In the genomic region with DNA sequence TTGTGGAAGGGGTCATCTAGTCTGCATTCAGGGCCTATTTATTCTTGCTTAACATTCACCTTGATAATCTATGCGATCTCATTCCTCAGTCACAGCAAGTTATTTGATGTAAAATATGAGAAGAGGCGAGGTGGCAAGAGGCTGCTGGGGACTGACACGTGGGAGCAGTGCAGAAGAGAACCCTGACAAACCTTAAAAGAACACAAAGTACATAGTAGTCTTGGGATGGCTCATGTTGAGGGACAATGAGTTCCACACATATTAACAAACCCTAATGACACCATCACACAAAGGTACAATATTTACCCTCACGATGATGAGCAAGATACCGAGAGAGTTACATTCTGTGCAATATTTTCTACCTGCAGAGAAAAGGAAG, we compare ENCODE assay signal across 11 cellular contexts. TPM values are rescaled to one million over a fixed set of nuclear protein-coding genes. Genes with fewer than 3 reads are reported as not detected.
DNase-seq lines count a peak whose midpoint lies in the region; ATAC-seq, FAIRE-seq and TF ChIP-seq lines count a peak whose summit lies in the region.
"Had no signal": no experiment of that assay in that cellular context is flagged by ENCODE, and none has a peak within 500 bp of the region (broad histone marks: within the 10 kb centered on the region; RNA-seq: fewer than 3 reads in every experiment).

No MANE protein-coding gene starts in this region.

- no peaks in the 10 kb centered on the region for H3K9me3 Mint-ChIP-seq in activated naive CD8-positive, alpha-beta T cell treated with anti-CD3 and anti-CD28 coated beads, Interleukin-2, amount 10 ng/mL, durations not matched to agents 7 days and 5 days
- H3K9me3 Mint-ChIP-seq in naive B cell, result no peaks in the 10 kb centered on the region

- H3K27ac ChIP-seq in A673 (ENCODE audit: low read depth, low read length, poor library complexity, severe bottlenecking) (peak overlapping the region; percentile 85), HCT116 (ENCODE audit: low read depth, low read length) (no peak overlapping the region)

- H3K4me1 ChIP-seq in A673 (ENCODE audit: insufficient read depth, low read length, poor library complexity, severe bottlenecking) (peaks cover 76% of the 10 kb centered on the region), HCT116 (ENCODE audit: control insufficient read depth in 1 of 2, insufficient read depth in 2 of 2, low read length in 2 of 2) (peaks cover 29 to 64% of the 10 kb centered on the region in 2 experiments)

- no peaks in the 10 kb centered on the region for H3K79me2 ChIP-seq in HCT116 (ENCODE audit: insufficient read depth, low read length)

- TF ChIP-seq CTCF in A673 (conservative IDR thresholded peaks at IDR 0.05; ENCODE audit: low read depth, low read length) (no peak), HCT116 (IDR thresholded peaks at IDR 0.05 in 2 of 3, conservative IDR thresholded peaks at IDR 0.05 in 1 of 3; ENCODE audit: borderline replicate concordance in 1 of 3, insufficient read depth in 1 of 3, low read depth in 2 of 3, low read length in 2 of 3) (no peak)

- peaks cover 75% of the 10 kb centered on the region for H3K4me1 Mint-ChIP-seq in activated naive CD8-positive, alpha-beta T cell treated with anti-CD3 and anti-CD28 coated beads, Interleukin-2, amount 10 ng/mL, durations not matched to agents 7 days and 5 days
- H3K4me1 Mint-ChIP-seq in naive B cell, result peaks cover 65 to 81% (median 76%) of the 10 kb centered on the region in 3 donors

- H3K9me2 ChIP-seq in HCT116 (ENCODE audit: insufficient read depth), result no peaks in the 10 kb centered on the region

- no peaks in the 10 kb centered on the region for H4K20me1 ChIP-seq in HCT116 (ENCODE audit: insufficient read depth)

- peak overlapping the region; percentile 61 for H3K4me2 ChIP-seq in HCT116 (ENCODE audit: low read length)

- H2AFZ ChIP-seq in HCT116 (ENCODE audit: low read depth, low read length, poor library complexity, severe bottlenecking), result peak overlapping the region; percentile 29

- DNase-seq in A673 (ENCODE audit: low spot score), result no peak
- DNase-seq in HCT116 (ENCODE audit: low read depth, low spot score), result no peak
- no peak for DNase-seq in activated naive CD8-positive, alpha-beta T cell treated with anti-CD3 and anti-CD28 coated beads, Interleukin-2, amount 10 ng/mL, durations not matched to agents 7 days and 5 days
- DNase-seq in naive B cell, result no peak
- DNase-seq in H54 (ENCODE audit: insufficient read length, low spot score), result no peak
- DNase-seq in DMS79 treated with DMSO at 0.1 percent for 48 hours (lab: John Stamatoyannopoulos, UW), result no peak
- no peak for DNase-seq in T-helper 9 cell
- DNase-seq: H7, NCI-H2081 treated with DMSO at 0.1 percent for 48 hours had no signal

- CTCF ChIA-PET in A673 (lab: Charles Lee) (no interaction called here), HCT116 (lab: Charles Lee) (interaction anchor here (1.2 to 1.4 kb wide), 2 partner anchors 45 to 499 kb away, joined by 3 to 5 read pairs; no protein-coding TSS in a partner anchor)

- no peaks in the 10 kb centered on the region for H3K27me3 Mint-ChIP-seq in activated naive CD8-positive, alpha-beta T cell treated with anti-CD3 and anti-CD28 coated beads, Interleukin-2, amount 10 ng/mL, durations not matched to agents 7 days and 5 days
- no peaks in the 10 kb centered on the region for H3K27me3 Mint-ChIP-seq in naive B cell

- BruUV-seq in A673 (replicated peaks; lab: Mats Ljungman, UMichigan) (TSS peak; percentile 81), HCT116 (replicated peaks; lab: Mats Ljungman, UMichigan) (no TSS peak)

- intact Hi-C loops in A673 (cut with micrococcal nuclease; ENCODE audit: unreplicated experiment) (loop anchor here (5.0 kb wide), 2 partner anchors 56 to 146 kb away; partner anchors contain the start of gene MAML3), HCT116 (cut with micrococcal nuclease) (loop anchor here (5.0 kb wide), 1 partner anchor 56 kb away; the partner anchor contains the start of gene MAML3)

- RAD21 ChIA-PET in HCT116 (lab: Charles Lee; ENCODE audit: low non-redundant PET in 1 of 2, low total read pairs in 2 of 2, uncharacterized antibody in 2 of 2, unreplicated experiment in 2 of 2), result no interaction called here

- peak overlapping the region; percentile 3 for H3K4me3 ChIP-seq in A673 (ENCODE audit: low read depth, low read length, poor library complexity, severe bottlenecking)
- no peak overlapping the region for H3K4me3 ChIP-seq in HCT116 (replicated peaks in 1 of 2; ENCODE audit: low read depth in 1 of 2, low read length in 2 of 2)

- peak overlapping the region; percentile 87 for H3K4me3 Mint-ChIP-seq in activated naive CD8-positive, alpha-beta T cell treated with anti-CD3 and anti-CD28 coated beads, Interleukin-2, amount 10 ng/mL, durations not matched to agents 7 days and 5 days
- peak overlapping the region; percentile 2 to 82 (median 78) for H3K4me3 Mint-ChIP-seq in naive B cell

- TF ChIP-seq POLR2A in HCT116 (IDR thresholded peaks at IDR 0.05; ENCODE audit: borderline replicate concordance, extremely low read depth, insufficient read depth, insufficient read length) (no peak), H54 (IDR thresholded peaks at IDR 0.05; ENCODE audit: low read depth, low read length) (no peak)

- H3K36me3 ChIP-seq in A673 (ENCODE audit: insufficient read depth, low read length, poor library complexity, severe bottlenecking), result no peaks in the 10 kb centered on the region
- H3K36me3 ChIP-seq in HCT116 (ENCODE audit: control insufficient read depth in 1 of 2, insufficient read depth in 2 of 2, low read length in 2 of 2), result no peaks in the 10 kb centered on the region

- no peak overlapping the region for H3K9ac ChIP-seq in HCT116 (ENCODE audit: low read length)

- H3K36me3 Mint-ChIP-seq in activated naive CD8-positive, alpha-beta T cell treated with anti-CD3 and anti-CD28 coated beads, Interleukin-2, amount 10 ng/mL, durations not matched to agents 7 days and 5 days, result peaks cover 2% of the 10 kb centered on the region
- H3K36me3 Mint-ChIP-seq in naive B cell, result no peaks in the 10 kb centered on the region

- H3K9me3 ChIP-seq in A673 (ENCODE audit: low read depth, low read length, poor library complexity, severe bottlenecking) (no peaks in the 10 kb centered on the region), HCT116 (ENCODE audit: control insufficient read depth in 1 of 2, insufficient read depth in 1 of 2, low read depth in 1 of 2, low read length in 2 of 2) (no peaks in the 10 kb centered on the region)

- POLR2A ChIA-PET in A673 (lab: Charles Lee; ENCODE audit: low non-redundant PET) (no interaction called here), HCT116 (lab: Charles Lee) (interaction anchor here (1.3 kb wide), 1 partner anchor 54 kb away, joined by 3 read pairs; no protein-coding TSS in a partner anchor)
- POLR2A ChIA-PET in activated naive CD8-positive, alpha-beta T cell treated with anti-CD3 and anti-CD28 coated beads, Interleukin-2, amount 10 ng/mL, durations not matched to agents 7 days and 5 days (lab: Charles Lee), result interaction anchor here (1.2 to 4.2 kb wide), 12 partner anchors 12 to 55 kb away, joined by 3 to 59 read pairs (median 8); partner anchors contain the start of gene MAML3

- no peak for FAIRE-seq in H54 (lab: Jason Lieb, UNC)

- no peak for TF ChIP-seq RAD21 in HCT116 (IDR thresholded peaks at IDR 0.05; ENCODE audit: low read depth)

- H3K27ac Mint-ChIP-seq in activated naive CD8-positive, alpha-beta T cell treated with anti-CD3 and anti-CD28 coated beads, Interleukin-2, amount 10 ng/mL, durations not matched to agents 7 days and 5 days, result peak overlapping the region; percentile 96
- H3K27ac Mint-ChIP-seq in naive B cell, result peak overlapping the region; percentile 6 to 98 (median 74)

- no peak for ATAC-seq in HCT116
- ATAC-seq in activated naive CD8-positive, alpha-beta T cell treated with anti-CD3 and anti-CD28 coated beads, Interleukin-2, amount 10 ng/mL, durations not matched to agents 7 days and 5 days (ENCODE audit: low read depth), result no peak
- no peak for ATAC-seq in naive B cell (ENCODE audit: low read depth in 2 of 2)
- no peak for ATAC-seq in GM21825 (IDR thresholded peaks at IDR 0.05; ENCODE audit: unreplicated experiment)
- ATAC-seq: left lobe of liver had no signal

- H3K27me3 ChIP-seq in A673 (replicated peaks; ENCODE audit: insufficient read depth, low read depth, low read length, poor library complexity) (no peaks in the 10 kb centered on the region), HCT116 (ENCODE audit: insufficient read depth, low read length) (no peaks in the 10 kb centered on the region)

TF ChIP-seq in HCT116, 20 proteins besides CTCF, POLR2A, EP300 and RAD21 (continues in another document):
- TF ChIP-seq CEBPB (IDR thresholded peaks at IDR 0.05; ENCODE audit: low read depth) (no peak), SP1 (IDR thresholded peaks at IDR 0.05; ENCODE audit: low read depth) (no peak), EZH2 (IDR thresholded peaks at IDR 0.05) (no peak), FOSL1 (IDR thresholded peaks at IDR 0.05; ENCODE audit: low read depth) (no peak), YY1 (IDR thresholded peaks at IDR 0.05; ENCODE audit: extremely low read depth, insufficient replicate concordance, low read depth, low read length) (no peak), ZNF274 (IDR thresholded peaks at IDR 0.05; ENCODE audit: low read depth, low read length) (no peak), ZBTB33 (IDR thresholded peaks at IDR 0.05; ENCODE audit: extremely low read depth, insufficient replicate concordance, low read length) (no peak), ATF3 (IDR thresholded peaks at IDR 0.05) (no peak)

RNA-seq across cellular contexts. Expression of gene MAML3, which starts 57.5 kb away (rescaled TPM):
- total RNA-seq in A673 (2021) (3.7 and 4.3 TPM in 2 replicates), HCT116 (2021; ENCODE audit: unreplicated experiment) (3.1 TPM)
- polyA plus RNA-seq in HCT116 (2012), result 2.6 and 3.1 TPM in 2 replicates
- total RNA-seq in activated naive CD8-positive, alpha-beta T cell treated with anti-CD3 and anti-CD28 coated beads, Interleukin-2, amount 10 ng/mL, durations not matched to agents 7 days and 5 days, result 1 to 10 TPM; 4.6 to 4.7 TPM
- polyA plus RNA-seq in naive B cell (ENCODE audit: low read depth in 6 of 6), result 1 to 10 TPM in 3 of 6 donors, under 1 TPM in 3; 0.37 to 2.7 (median 1.1) TPM
